1 cellular context compared by ENCODE assay signal in the genomic region with DNA sequence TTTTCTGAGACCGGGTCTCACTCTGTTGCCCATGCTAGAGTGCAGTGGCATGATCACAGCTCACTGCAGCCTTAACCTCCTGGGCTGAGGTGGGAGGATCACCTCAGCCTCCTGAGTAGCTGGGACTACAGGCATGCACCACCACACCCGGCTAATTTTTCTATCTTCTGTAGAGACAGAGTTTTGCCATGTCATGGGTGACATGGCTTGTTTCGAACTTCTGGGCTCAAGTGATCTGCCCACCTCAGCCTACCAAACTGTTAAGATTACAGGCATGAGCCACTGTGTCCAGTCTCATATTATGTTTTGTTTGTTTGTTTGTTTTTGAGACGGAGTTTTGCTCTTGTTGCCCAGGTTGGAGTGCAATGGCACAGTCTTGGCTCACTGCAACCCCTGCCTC. TPM values are rescaled to one million over a fixed set of nuclear protein-coding genes. Genes with fewer than 3 reads are reported as not detected.
"Had no signal": no experiment of that assay in that cellular context is flagged by ENCODE, and none has a peak within 500 bp of the region (broad histone marks: within the 10 kb centered on the region; RNA-seq: fewer than 3 reads in every experiment).

No MANE protein-coding gene starts in this region.

RNA-seq across cellular contexts. Expression of gene B3GALT4, which starts 8.3 kb away (rescaled TPM):
- total RNA-seq: M059J had no signal
